ENCODE assay signal across 1 cellular context in the genomic region with DNA sequence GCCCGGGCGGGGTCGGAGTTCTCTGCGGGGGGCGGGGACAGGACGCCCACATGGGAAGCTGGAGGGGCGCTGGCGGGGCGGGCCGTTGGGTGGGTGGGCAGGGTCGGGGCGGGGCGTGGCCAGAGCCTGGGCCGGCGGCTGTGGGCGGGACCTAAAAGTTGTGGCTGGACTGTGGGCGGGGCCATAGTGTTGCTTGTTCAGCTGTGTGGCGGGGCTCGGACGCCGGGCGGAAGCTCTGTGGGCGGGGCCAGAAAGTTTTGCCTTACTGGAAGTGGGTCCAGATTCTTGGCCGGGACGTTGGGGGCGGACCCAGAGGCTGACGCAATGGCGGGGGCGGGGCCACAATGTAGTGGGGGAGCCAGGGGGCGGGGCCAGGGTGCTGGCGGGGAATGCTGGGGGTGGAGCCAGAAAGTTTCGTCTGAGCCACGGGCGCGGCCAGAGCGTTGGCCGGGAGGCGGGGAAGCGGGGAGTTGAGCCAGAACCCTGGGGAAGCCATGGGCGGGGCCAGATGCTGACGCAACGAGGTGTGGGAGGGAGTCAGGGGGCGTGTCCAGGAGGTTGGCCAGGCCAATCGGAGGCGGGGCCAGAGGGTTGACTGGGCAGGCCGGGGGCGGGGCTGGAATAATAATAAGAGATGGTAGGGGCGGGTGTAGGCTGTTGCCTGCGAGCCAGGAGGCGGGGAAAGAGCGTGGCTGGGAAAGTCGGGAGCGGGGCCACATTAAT.
TF ChIP-seq lines count a peak whose summit lies in the region.

No MANE protein-coding gene starts in this region.

TF ChIP-seq in HEK293, 187 proteins besides CTCF, POLR2A, EP300 and RAD21 (continued from another document):
- no peak for TF ChIP-seq RBAK (tag by site-specific recombination; IDR thresholded peaks at IDR 0.05)
- TF ChIP-seq ZNF398 (tag by site-specific recombination; IDR thresholded peaks at IDR 0.05), result no peak
- peak; percentile 97 for TF ChIP-seq KLF9 (tag by site-specific recombination; IDR thresholded peaks at IDR 0.05; ENCODE audit: low read depth)
- TF ChIP-seq EGR2 (tag by site-specific recombination; IDR thresholded peaks at IDR 0.05; ENCODE audit: low read depth), result peak; percentile 83
- TF ChIP-seq ZFHX2 (tag by site-specific recombination; conservative IDR thresholded peaks at IDR 0.05), result peak; percentile 90
- TF ChIP-seq YY2 (tag by site-specific recombination; IDR thresholded peaks at IDR 0.05), result no peak
- no peak for TF ChIP-seq ZNF121 (tag by site-specific recombination; IDR thresholded peaks at IDR 0.05)
- TF ChIP-seq SP3 (tag by site-specific recombination; IDR thresholded peaks at IDR 0.05), result peak; percentile 99
- TF ChIP-seq ZNF23 (tag by site-specific recombination; IDR thresholded peaks at IDR 0.05; ENCODE audit: borderline replicate concordance), result no peak
- TF ChIP-seq ZEB2 (tag by site-specific recombination; IDR thresholded peaks at IDR 0.05), result peak; percentile 16; the same call in 1 of the 2 replicates
- no peak for TF ChIP-seq HOXD13 (CRISPR knock-in tag; IDR thresholded peaks at IDR 0.05; ENCODE audit: borderline replicate concordance)
- TF ChIP-seq ZNF37A (tag by site-specific recombination; IDR thresholded peaks at IDR 0.05), result no peak
- no peak for TF ChIP-seq ZNF48 (tag by site-specific recombination; IDR thresholded peaks at IDR 0.05)
- TF ChIP-seq, protein P1, sequence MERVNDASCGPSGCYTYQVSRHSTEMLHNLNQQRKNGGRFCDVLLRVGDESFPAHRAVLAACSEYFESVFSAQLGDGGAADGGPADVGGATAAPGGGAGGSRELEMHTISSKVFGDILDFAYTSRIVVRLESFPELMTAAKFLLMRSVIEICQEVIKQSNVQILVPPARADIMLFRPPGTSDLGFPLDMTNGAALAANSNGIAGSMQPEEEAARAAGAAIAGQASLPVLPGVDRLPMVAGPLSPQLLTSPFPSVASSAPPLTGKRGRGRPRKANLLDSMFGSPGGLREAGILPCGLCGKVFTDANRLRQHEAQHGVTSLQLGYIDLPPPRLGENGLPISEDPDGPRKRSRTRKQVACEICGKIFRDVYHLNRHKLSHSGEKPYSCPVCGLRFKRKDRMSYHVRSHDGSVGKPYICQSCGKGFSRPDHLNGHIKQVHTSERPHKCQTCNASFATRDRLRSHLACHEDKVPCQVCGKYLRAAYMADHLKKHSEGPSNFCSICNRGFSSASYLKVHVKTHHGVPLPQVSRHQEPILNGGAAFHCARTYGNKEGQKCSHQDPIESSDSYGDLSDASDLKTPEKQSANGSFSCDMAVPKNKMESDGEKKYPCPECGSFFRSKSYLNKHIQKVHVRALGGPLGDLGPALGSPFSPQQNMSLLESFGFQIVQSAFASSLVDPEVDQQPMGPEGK (tag by site-specific recombination; IDR thresholded peaks at IDR 0.05), result peak; percentile 86
- peak; percentile 93 for TF ChIP-seq KLF10 (tag by site-specific recombination; IDR thresholded peaks at IDR 0.05)
- peak; percentile 49 for TF ChIP-seq GLIS2 (tag by site-specific recombination; IDR thresholded peaks at IDR 0.05)
